ENCODE assay signal across 9 cellular contexts in genomic region chr20:32231847-32232246, GRCh38. TPM values are rescaled to one million over a fixed set of nuclear protein-coding genes. Genes with fewer than 3 reads are reported as not detected.
DNase-seq lines count a peak whose midpoint lies in the region; ATAC-seq and TF ChIP-seq lines count a peak whose summit lies in the region.
"Had no signal": no experiment of that assay in that cellular context is flagged by ENCODE, and none has a peak within 500 bp of the region (broad histone marks: within the 10 kb centered on the region; RNA-seq: fewer than 3 reads in every experiment).

No MANE protein-coding gene starts in this region.

- H3K36me3 Mint-ChIP-seq in activated T-helper 1 cell treated with anti-CD3 and anti-CD28 coated beads, Interleukin-12 subunit alpha, Interleukin-12 subunit beta, Interleukin-2, Interleukin-4 antibody, amounts not matched to agents 30 ng/mL and 10 ng/mL and 1 ng/mL, durations not matched to agents 14 hours and 24 hours and 36 hours (ENCODE audit: low read depth): peaks cover 73% of the 10 kb centered on the region

- peak overlapping the region; percentile 95 for H3K27ac Mint-ChIP-seq in activated T-helper 1 cell treated with anti-CD3 and anti-CD28 coated beads, Interleukin-12 subunit alpha, Interleukin-12 subunit beta, Interleukin-2, Interleukin-4 antibody, amounts not matched to agents 30 ng/mL and 10 ng/mL and 1 ng/mL, durations not matched to agents 14 hours and 24 hours and 36 hours

- H3K9me3 Mint-ChIP-seq in activated T-helper 1 cell treated with anti-CD3 and anti-CD28 coated beads, Interleukin-12 subunit alpha, Interleukin-12 subunit beta, Interleukin-2, Interleukin-4 antibody, amounts not matched to agents 30 ng/mL and 10 ng/mL and 1 ng/mL, durations not matched to agents 14 hours and 24 hours and 36 hours: no peaks in the 10 kb centered on the region

- peaks cover 0 to 44% (median 15%) of the 10 kb centered on the region in 4 donors for H3K4me1 ChIP-seq in right lobe of liver

- intact Hi-C loops in activated T-helper 1 cell treated with anti-CD3 and anti-CD28 coated beads, Interleukin-12 subunit alpha, Interleukin-12 subunit beta, Interleukin-2, Interleukin-4 antibody, amounts not matched to agents 30 ng/mL and 10 ng/mL and 1 ng/mL, durations not matched to agents 14 hours and 24 hours and 36 hours (cut with micrococcal nuclease): loop anchor here (1.0 kb wide), 5 partner anchors 17 to 123 kb away; partner anchors contain the start of genes PLAGL2 and POFUT1
- intact Hi-C loops in right lobe of liver (cut with DNase I): no loop called here

- WGBS in right lobe of liver (ENCODE audit: insufficient coverage, low coverage, low lambda C conversion rate, missing lambda C conversion rate): 51% methylated on average over 4 of the region's 4 CpGs

- H3K4me3 ChIP-seq in right lobe of liver: no peak overlapping the region

- peak; percentile 22 to 38 (median 30) for ATAC-seq in right lobe of liver
- no peak for ATAC-seq in GM18511 (IDR thresholded peaks at IDR 0.05; ENCODE audit: unreplicated experiment)

- TF ChIP-seq POLR2A in right lobe of liver (IDR thresholded peaks at IDR 0.05): no peak

- no peak for TF ChIP-seq CTCF in right lobe of liver (IDR thresholded peaks at IDR 0.05)

- H3K36me3 ChIP-seq in right lobe of liver: peaks cover 0 to 30% (median 10%) of the 10 kb centered on the region in 4 donors

- H3K9me3 ChIP-seq in right lobe of liver: no peaks in the 10 kb centered on the region

- H3K27ac ChIP-seq in right lobe of liver: peak overlapping the region in 2 of 3 donors; percentile 6 to 29
- H3K27ac ChIP-seq: epithelial cell of prostate had no signal

- H3K27me3 ChIP-seq in right lobe of liver: no peaks in the 10 kb centered on the region

- peak; percentile 26 for DNase-seq in stimulated activated CD4-positive, alpha-beta T cell treated with anti-CD3 and anti-CD28 coated beads, Interleukin-12 subunit alpha, Interleukin-12 subunit beta, amount 100 ng/mL, for 4 hours
- no peak for DNase-seq in stimulated activated CD4-positive, alpha-beta T cell treated with anti-CD3 and anti-CD28 coated beads, Interleukin-4, amount 100 ng/mL, for 1 hour
- peak; percentile 31 for DNase-seq in activated T-helper 1 cell treated with anti-CD3 and anti-CD28 coated beads, Interleukin-12 subunit alpha, Interleukin-12 subunit beta, Interleukin-2, Interleukin-4 antibody, amounts not matched to agents 30 ng/mL and 10 ng/mL and 1 ng/mL, durations not matched to agents 14 hours and 24 hours and 36 hours (ENCODE audit: low spot score)
- DNase-seq in right lobe of liver (no peak), GF-D8 (lab: John Stamatoyannopoulos, UW) (no peak), A172 (ENCODE audit: low spot score) (no peak), AML-193 (lab: John Stamatoyannopoulos, UW) (no peak)

- peak overlapping the region; percentile 69 for H3K4me3 Mint-ChIP-seq in activated T-helper 1 cell treated with anti-CD3 and anti-CD28 coated beads, Interleukin-12 subunit alpha, Interleukin-12 subunit beta, Interleukin-2, Interleukin-4 antibody, amounts not matched to agents 30 ng/mL and 10 ng/mL and 1 ng/mL, durations not matched to agents 14 hours and 24 hours and 36 hours

- no peaks in the 10 kb centered on the region for H3K27me3 Mint-ChIP-seq in activated T-helper 1 cell treated with anti-CD3 and anti-CD28 coated beads, Interleukin-12 subunit alpha, Interleukin-12 subunit beta, Interleukin-2, Interleukin-4 antibody, amounts not matched to agents 30 ng/mL and 10 ng/mL and 1 ng/mL, durations not matched to agents 14 hours and 24 hours and 36 hours (ENCODE audit: insufficient read depth)

- peaks cover 40% of the 10 kb centered on the region for H3K4me1 Mint-ChIP-seq in activated T-helper 1 cell treated with anti-CD3 and anti-CD28 coated beads, Interleukin-12 subunit alpha, Interleukin-12 subunit beta, Interleukin-2, Interleukin-4 antibody, amounts not matched to agents 30 ng/mL and 10 ng/mL and 1 ng/mL, durations not matched to agents 14 hours and 24 hours and 36 hours (ENCODE audit: low read depth)

RNA-seq across cellular contexts. Expression of gene POFUT1, which starts 24.2 kb away (rescaled TPM):
- total RNA-seq in activated T-helper 1 cell treated with anti-CD3 and anti-CD28 coated beads, Interleukin-12 subunit alpha, Interleukin-12 subunit beta, Interleukin-2, Interleukin-4 antibody, amounts not matched to agents 30 ng/mL and 10 ng/mL and 1 ng/mL, durations not matched to agents 14 hours and 24 hours and 36 hours: 69.0 and 73.0 TPM in 2 replicates
- total RNA-seq in right lobe of liver: 10 to 100 TPM; 24.2 to 40.2 (median 28.7) TPM
- total RNA-seq in A172 (2014; rRNA removed; shearing (Covaris generic)): 59.5 and 60.8 TPM in 2 replicates

RNA-seq across cellular contexts. Expression of gene PLAGL2, which starts 24.3 kb away (rescaled TPM):
- 123 and 126 TPM in 2 replicates for total RNA-seq in activated T-helper 1 cell treated with anti-CD3 and anti-CD28 coated beads, Interleukin-12 subunit alpha, Interleukin-12 subunit beta, Interleukin-2, Interleukin-4 antibody, amounts not matched to agents 30 ng/mL and 10 ng/mL and 1 ng/mL, durations not matched to agents 14 hours and 24 hours and 36 hours
- 1 to 10 TPM; 1.5 to 3.1 (median 2.4) TPM for total RNA-seq in right lobe of liver
- total RNA-seq in A172 (2014; rRNA removed; shearing (Covaris generic)): 3.7 and 4.6 TPM in 2 replicates

RNA-seq across cellular contexts. Expression of gene KIF3B, which starts 45.6 kb away (rescaled TPM):
- 38.1 and 39.1 TPM in 2 replicates for total RNA-seq in activated T-helper 1 cell treated with anti-CD3 and anti-CD28 coated beads, Interleukin-12 subunit alpha, Interleukin-12 subunit beta, Interleukin-2, Interleukin-4 antibody, amounts not matched to agents 30 ng/mL and 10 ng/mL and 1 ng/mL, durations not matched to agents 14 hours and 24 hours and 36 hours
- 10 to 100 TPM; 16.4 to 23.6 (median 20.7) TPM for total RNA-seq in right lobe of liver
- 33.8 and 42.7 TPM in 2 replicates for total RNA-seq in A172 (2014; rRNA removed; shearing (Covaris generic))

Comparison
In these comparisons a context has a peak if more than half of its experiments do, and no peak if none do; other contexts are left out.
1. DNase-seq: peak in stimulated activated CD4-positive, alpha-beta T cell treated with anti-CD3 and anti-CD28 coated beads, Interleukin-12 subunit alpha, Interleukin-12 subunit beta, amount 100 ng/mL, for 4 hours (single experiment) and activated T-helper 1 cell treated with anti-CD3 and anti-CD28 coated beads, Interleukin-12 subunit alpha, Interleukin-12 subunit beta, Interleukin-2, Interleukin-4 antibody, amounts not matched to agents 30 ng/mL and 10 ng/mL and 1 ng/mL, durations not matched to agents 14 hours and 24 hours and 36 hours (single experiment); none in stimulated activated CD4-positive, alpha-beta T cell treated with anti-CD3 and anti-CD28 coated beads, Interleukin-4, amount 100 ng/mL, for 1 hour (single experiment), right lobe of liver (0 of 3), GF-D8 (single experiment), A172 (single experiment) and AML-193 (0 of 2).
2. RNA of gene PLAGL2, which starts 24.3 kb away (total RNA-seq): 123 to 126 TPM in activated T-helper 1 cell treated with anti-CD3 and anti-CD28 coated beads, Interleukin-12 subunit alpha, Interleukin-12 subunit beta, Interleukin-2, Interleukin-4 antibody, amounts not matched to agents 30 ng/mL and 10 ng/mL and 1 ng/mL, durations not matched to agents 14 hours and 24 hours and 36 hours; 3.7 to 4.6 TPM in A172 and 1.5 to 3.1 TPM in right lobe of liver; every median in the first group is over 10 times any median in the second.